8 cellular contexts compared by ENCODE assay signal in genomic region chr11:67382481-67383136, GRCh38. TPM values are rescaled to one million over a fixed set of nuclear protein-coding genes. Genes with fewer than 3 reads are reported as not detected.
DNase-seq lines count a peak whose midpoint lies in the region; ATAC-seq and TF ChIP-seq lines count a peak whose summit lies in the region.

No MANE protein-coding gene starts in this region.

- no peaks in the 10 kb centered on the region for H3K9me3 ChIP-seq in body of pancreas

- TF ChIP-seq CTCF in AG10803 (conservative IDR thresholded peaks at IDR 0.05; ENCODE audit: low read length) (peak; percentile 99), body of pancreas (IDR thresholded peaks at IDR 0.05) (peak; percentile 92 to 98 (median 97))

- WGBS in body of pancreas, 2 donors, result 31% methylated on average over 12 of the region's 12 CpGs

- DNase-seq in AG10803 (ENCODE audit: low read depth), result peak; percentile 70
- peak; percentile 41 to 62 for DNase-seq in NCI-H1930 (lab: John Stamatoyannopoulos, UW)
- DNase-seq in UCSD-AML1 (lab: John Stamatoyannopoulos, UW; ENCODE audit: unreplicated experiment), result peak; percentile 80
- DNase-seq in body of pancreas, result peak; percentile 82 to 85 (median 84)
- peak; percentile 77 for DNase-seq in iPS-NIHi11 (ENCODE audit: low spot score)
- DNase-seq in stimulated activated CD4-positive, alpha-beta T cell treated with anti-CD3 and anti-CD28 coated beads, Interleukin-15, amount 100 ng/mL, for 24 hours, result peak; percentile 87

- no peak for TF ChIP-seq POLR2A in body of pancreas (IDR thresholded peaks at IDR 0.05)

- H3K4me3 ChIP-seq in AG10803 (ENCODE audit: low read length) (no peak overlapping the region), body of pancreas (no peak overlapping the region)

- ATAC-seq in GM19395 (IDR thresholded peaks at IDR 0.05; ENCODE audit: unreplicated experiment) (peak; percentile 59), body of pancreas (peak; percentile 88), HG02884 (IDR thresholded peaks at IDR 0.05; ENCODE audit: unreplicated experiment) (no peak)

- no peaks in the 10 kb centered on the region for H3K36me3 ChIP-seq in body of pancreas (replicated peaks in 1 of 2; ENCODE audit: insufficient read depth in 1 of 2, low read depth in 2 of 2)

- H3K27me3 ChIP-seq in body of pancreas, result no peaks in the 10 kb centered on the region

- no peak overlapping the region for H3K27ac ChIP-seq in body of pancreas

- no peaks in the 10 kb centered on the region for H3K4me1 ChIP-seq in body of pancreas

- intact Hi-C loops in body of pancreas (cut with DNase I), result loop anchor here (5.0 kb wide), 1 partner anchor 35 kb away; no protein-coding TSS in a partner anchor

RNA-seq across cellular contexts. Expression of gene RAD9A, which starts 9.2 kb away (rescaled TPM):
- 10 to 100 TPM; 22.6 to 49.4 TPM for total RNA-seq in body of pancreas

RNA-seq across cellular contexts. Expression of gene CLCF1, which starts 9.2 kb away (rescaled TPM):
- total RNA-seq in body of pancreas, result 10 to 100 TPM in 1 of 2 donors, 1 to 10 TPM in 1; 2.3 to 14.5 TPM

RNA-seq across cellular contexts. Expression of gene PPP1CA, which starts 19.0 kb away (rescaled TPM):
- 100 to 1,000 TPM in 1 of 2 donors, 10 to 100 TPM in 1; 81.1 to 104 TPM for total RNA-seq in body of pancreas

RNA-seq across cellular contexts. Expression of gene TBC1D10C, which starts 21.3 kb away (rescaled TPM):
- 1 to 10 TPM; 1.6 to 4.3 TPM for total RNA-seq in body of pancreas

RNA-seq across cellular contexts. Expression of gene POLD4, which starts 29.3 kb away (rescaled TPM):
- 100 to 1,000 TPM in 1 of 2 donors, 10 to 100 TPM in 1; 82.1 to 103 TPM for total RNA-seq in body of pancreas
